ENCODE assay signal across 9 cellular contexts in genomic region chr10:124688889-124689670, GRCh38. TPM values are rescaled to one million over a fixed set of nuclear protein-coding genes. Genes with fewer than 3 reads are reported as not detected.
DNase-seq lines count a peak whose midpoint lies in the region; ATAC-seq, FAIRE-seq and TF ChIP-seq lines count a peak whose summit lies in the region.
"Had no signal": no experiment of that assay in that cellular context is flagged by ENCODE, and none has a peak within 500 bp of the region (broad histone marks: within the 10 kb centered on the region; RNA-seq: fewer than 3 reads in every experiment).

No MANE protein-coding gene starts in this region.

- peaks cover 0 to 7% of the 10 kb centered on the region in 2 donors for H3K36me3 ChIP-seq in ascending aorta

- no peaks in the 10 kb centered on the region for H3K27me3 Mint-ChIP-seq in activated CD8-positive, alpha-beta T cell treated with anti-CD3 and anti-CD28 coated beads for 36 hours
- H3K27me3 Mint-ChIP-seq in immature natural killer cell (ENCODE audit: low read depth in 3 of 3) = peaks cover 8 to 38% (median 20%) of the 10 kb centered on the region in 3 donors

- H3K27me3 ChIP-seq in ascending aorta = no peaks in the 10 kb centered on the region

- CTCF ChIA-PET in activated CD8-positive, alpha-beta T cell treated with anti-CD3 and anti-CD28 coated beads for 36 hours (lab: Charles Lee) = interaction anchor here (0.7 to 7.3 kb wide), 23 partner anchors 8 to 149 kb away, joined by 3 to 102 read pairs (median 5); no protein-coding TSS in a partner anchor

- H3K9me3 Mint-ChIP-seq in activated CD8-positive, alpha-beta T cell treated with anti-CD3 and anti-CD28 coated beads for 36 hours = no peaks in the 10 kb centered on the region
- no peaks in the 10 kb centered on the region for H3K9me3 Mint-ChIP-seq in immature natural killer cell

- peak; percentile 87 for DNase-seq in activated CD8-positive, alpha-beta T cell treated with anti-CD3 and anti-CD28 coated beads for 36 hours
- DNase-seq in immature natural killer cell (peak; percentile 81 to 88 (median 84)), ascending aorta (ENCODE audit: low spot score in 2 of 2) (no peak), urothelium cell line (ENCODE audit: low spot score) (no peak), nucleus accumbens (lab: John Stamatoyannopoulos, UW) (no peak), Kasumi-1 (lab: John Stamatoyannopoulos, UW) (no peak)

- POLR2A ChIA-PET in activated CD8-positive, alpha-beta T cell treated with anti-CD3 and anti-CD28 coated beads for 36 hours (lab: Charles Lee) = interaction anchor here (0.6 to 4.1 kb wide), 27 partner anchors 10 to 227 kb away, joined by 3 to 68 read pairs (median 4); partner anchors contain the start of gene EEF1AKMT2

- peaks cover 79% of the 10 kb centered on the region for H3K4me1 Mint-ChIP-seq in activated CD8-positive, alpha-beta T cell treated with anti-CD3 and anti-CD28 coated beads for 36 hours (ENCODE audit: low read depth)
- peaks cover 92 to 96% of the 10 kb centered on the region in 2 donors for H3K4me1 Mint-ChIP-seq in immature natural killer cell

- ATAC-seq in GM18867 (IDR thresholded peaks at IDR 0.05; ENCODE audit: unreplicated experiment) (peak; percentile 98), HG02885 (IDR thresholded peaks at IDR 0.05; ENCODE audit: poor library complexity, unreplicated experiment) (peak; percentile 97)
- peak; percentile 91 for ATAC-seq in activated CD8-positive, alpha-beta T cell treated with anti-CD3 and anti-CD28 coated beads for 36 hours

- H3K4me1 ChIP-seq in ascending aorta = peaks cover 0 to 9% of the 10 kb centered on the region in 2 donors

- TF ChIP-seq CTCF in activated CD8-positive, alpha-beta T cell treated with anti-CD3 and anti-CD28 coated beads for 36 hours (IDR thresholded peaks at IDR 0.05) = no peak
- TF ChIP-seq CTCF in ascending aorta (IDR thresholded peaks at IDR 0.05) = no peak

- no peaks in the 10 kb centered on the region for H3K9me3 ChIP-seq in ascending aorta

- peak overlapping the region in 1 of 2 donors; percentile 15 for H3K27ac ChIP-seq in ascending aorta

- H3K36me3 Mint-ChIP-seq in activated CD8-positive, alpha-beta T cell treated with anti-CD3 and anti-CD28 coated beads for 36 hours (ENCODE audit: low read depth) = peaks cover 41% of the 10 kb centered on the region
- H3K36me3 Mint-ChIP-seq in immature natural killer cell = peaks cover 22 to 34% (median 27%) of the 10 kb centered on the region in 3 donors

- H3K27ac Mint-ChIP-seq in activated CD8-positive, alpha-beta T cell treated with anti-CD3 and anti-CD28 coated beads for 36 hours = peak overlapping the region; percentile 83
- H3K27ac Mint-ChIP-seq in immature natural killer cell = peak overlapping the region; percentile 92 to 99 (median 98)

- no peak for FAIRE-seq in urothelium cell line (lab: Jason Lieb, UNC)
- FAIRE-seq: H1 had no signal

- H3K4me3 Mint-ChIP-seq in activated CD8-positive, alpha-beta T cell treated with anti-CD3 and anti-CD28 coated beads for 36 hours = no peak overlapping the region
- peak overlapping the region; percentile 61 to 89 (median 83) for H3K4me3 Mint-ChIP-seq in immature natural killer cell

- H3K4me3 ChIP-seq in ascending aorta = no peak overlapping the region

- intact Hi-C loops in activated CD8-positive, alpha-beta T cell treated with anti-CD3 and anti-CD28 coated beads for 36 hours (cut with micrococcal nuclease) = loop anchor here (2.0 to 5.0 kb wide), 3 partner anchors 30 to 53 kb away; partner anchors contain the start of gene FAM53B
- intact Hi-C loops in ascending aorta (cut with DNase I) = no loop called here

RNA-seq across cellular contexts. Expression of gene FAM53B, which starts 55.1 kb away (rescaled TPM):
- total RNA-seq in activated CD8-positive, alpha-beta T cell treated with anti-CD3 and anti-CD28 coated beads for 36 hours = 10 to 100 TPM; 15.1 to 18.0 TPM
- 10 to 100 TPM; 12.1 to 62.1 (median 23.8) TPM for polyA plus RNA-seq in immature natural killer cell
- total RNA-seq in ascending aorta = 52.5 TPM

Comparison
In these comparisons a context has a peak if more than half of its experiments do, and no peak if none do; other contexts are left out.
1. DNase-seq: peak in activated CD8-positive, alpha-beta T cell treated with anti-CD3 and anti-CD28 coated beads for 36 hours (single experiment) and immature natural killer cell (3 of 3); none in ascending aorta (0 of 2), urothelium cell line (single experiment), nucleus accumbens (0 of 56) and Kasumi-1 (0 of 2).
2. Peak in every context shown above with its lines, with median percentiles within 50 percentile points of each other: ATAC-seq.